In the genomic region with DNA sequence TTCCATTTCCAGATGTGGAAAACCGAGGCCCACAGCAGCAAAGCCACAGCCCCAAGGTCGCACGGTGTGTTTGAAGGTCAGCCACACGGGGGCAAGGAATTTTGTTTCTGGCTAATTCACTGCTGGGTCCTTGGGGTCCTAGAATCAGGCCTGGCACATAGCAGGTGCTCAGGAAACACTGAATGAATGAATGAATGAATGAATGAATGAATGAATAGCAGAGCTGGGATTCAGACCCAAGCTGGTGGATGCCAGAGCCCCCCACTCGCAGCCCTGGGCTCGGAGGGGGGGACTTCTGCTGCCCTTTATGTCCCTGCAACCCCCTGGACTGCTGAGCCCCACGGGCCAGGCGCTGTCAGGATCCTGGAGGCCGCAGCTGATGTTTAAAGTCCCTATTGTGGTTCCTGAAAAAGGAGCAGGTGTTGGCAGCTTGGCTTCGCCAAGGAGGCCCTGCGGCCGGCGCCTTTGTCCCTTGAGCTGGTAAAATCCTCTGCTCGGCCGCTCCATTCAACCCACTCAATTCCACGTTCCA, we compare ENCODE assay signal across 40 cellular contexts. TPM values are rescaled to one million over a fixed set of nuclear protein-coding genes. Genes with fewer than 3 reads are reported as not detected.
DNase-seq lines count a peak whose midpoint lies in the region; ATAC-seq and TF ChIP-seq lines count a peak whose summit lies in the region.
"Had no signal": no experiment of that assay in that cellular context is flagged by ENCODE, and none has a peak within 500 bp of the region (broad histone marks: within the 10 kb centered on the region; RNA-seq: fewer than 3 reads in every experiment).

No MANE protein-coding gene starts in this region.

- DNase-seq in WTC11 (ENCODE audit: low spot score) (no peak), neuronal stem cell (ENCODE audit: low spot score) (no peak), mucosa of descending colon (no peak), GM19238 (ENCODE audit: insufficient read length, low spot score) (no peak), anterior cingulate cortex (lab: John Stamatoyannopoulos, UW) (no peak)
- DNase-seq: activated CD4-positive, alpha-beta T cell treated with anti-CD3 and anti-CD28 coated beads, Interleukin-2, amount 50 U/mL, for 4 hours; activated CD8-positive, alpha-beta memory T cell treated with anti-CD3 and anti-CD28 coated beads, Interleukin-2, amount 10 ng/mL, durations not matched to agents 7 days and 5 days; activated gamma-delta T cell treated with Interleukin-2 at 50 U/mL for 16 hours; activated naive CD8-positive, alpha-beta T cell treated with anti-CD3 and anti-CD28 coated beads, Interleukin-2, amount 10 ng/mL, durations not matched to agents 7 days and 5 days; activated T-cell treated with anti-CD3 and anti-CD28 coated beads, Interleukin-2, amount 50 U/mL, for 4 hours; BE2C; CD8-positive, alpha-beta memory T cell; EL; foreskin fibroblast; heart left ventricle; kidney glomerular epithelial cell; natural killer cell; NCI-H187 treated with DMSO at 0.1 percent for 48 hours; NCI-H524 treated with DMSO at 0.1 percent for 48 hours; PC-9; stimulated activated CD4-positive, alpha-beta T cell treated with anti-CD3 and anti-CD28 coated beads, Interleukin-4, amount 100 ng/mL, for 1 hour; T-helper 17 cell; transverse colon had no signal

- H3K36me3 Mint-ChIP-seq in WTC11: no peaks in the 10 kb centered on the region
- H3K36me3 Mint-ChIP-seq: activated CD8-positive, alpha-beta memory T cell treated with anti-CD3 and anti-CD28 coated beads, Interleukin-2, amount 10 ng/mL, durations not matched to agents 7 days and 5 days; activated naive CD8-positive, alpha-beta T cell treated with anti-CD3 and anti-CD28 coated beads, Interleukin-2, amount 10 ng/mL, durations not matched to agents 7 days and 5 days; CD8-positive, alpha-beta memory T cell; mesothelial cell of epicardium; natural killer cell had no signal

- CTCF ChIA-PET in WTC11 (lab: Charles Lee): interaction anchor here (0.8 to 1.1 kb wide), 2 partner anchors 56 to 69 kb away, joined by 3 read pairs; no protein-coding TSS in a partner anchor

- H3K27ac Mint-ChIP-seq in WTC11: no peak overlapping the region
- H3K27ac Mint-ChIP-seq: activated CD8-positive, alpha-beta memory T cell treated with anti-CD3 and anti-CD28 coated beads, Interleukin-2, amount 10 ng/mL, durations not matched to agents 7 days and 5 days; activated naive CD8-positive, alpha-beta T cell treated with anti-CD3 and anti-CD28 coated beads, Interleukin-2, amount 10 ng/mL, durations not matched to agents 7 days and 5 days; CD8-positive, alpha-beta memory T cell; dendritic cell treated with granulocyte-macrophage colony-stimulating factor and Interleukin-4, amounts not matched to agents 40 ng/mL and 50 ng/mL, for 4 days; mesothelial cell of epicardium; natural killer cell; T-helper 17 cell had no signal

- peak overlapping the region; percentile 98 for H2BK5ac ChIP-seq in neuronal stem cell (ENCODE audit: low read length)

- peaks cover 4% of the 10 kb centered on the region; the same call in 1 of the 2 replicates for H3K4me1 Mint-ChIP-seq in WTC11
- H3K4me1 Mint-ChIP-seq: activated CD8-positive, alpha-beta memory T cell treated with anti-CD3 and anti-CD28 coated beads, Interleukin-2, amount 10 ng/mL, durations not matched to agents 7 days and 5 days; activated naive CD8-positive, alpha-beta T cell treated with anti-CD3 and anti-CD28 coated beads, Interleukin-2, amount 10 ng/mL, durations not matched to agents 7 days and 5 days; CD8-positive, alpha-beta memory T cell; central memory CD8-positive, alpha-beta T cell; natural killer cell had no signal

- H4K91ac ChIP-seq in neuronal stem cell (ENCODE audit: low read depth, low read length, poor library complexity): peak overlapping the region; percentile 58

- no peak overlapping the region for H3K27ac ChIP-seq in HUES64 (ENCODE audit: low read depth, low read length)
- H3K27ac ChIP-seq in iPS-18a (ENCODE audit: low read length): no peak overlapping the region
- H3K27ac ChIP-seq in neuronal stem cell (replicated peaks; ENCODE audit: low read length): peak overlapping the region; percentile 97
- H3K27ac ChIP-seq: ascending aorta, esophagus muscularis mucosa, heart left ventricle, HL-60, PC-9, transverse colon had no signal

- H2AK5ac ChIP-seq in neuronal stem cell (ENCODE audit: low read depth, low read length): peak overlapping the region; percentile 100

- no peak overlapping the region for H3K23ac ChIP-seq in neuronal stem cell (ENCODE audit: low read depth, low read length, poor library complexity)

- H3K4me1 ChIP-seq in HUES64 (ENCODE audit: insufficient read depth, low read length) (0 out of 2 replicates have a peak, but pooled peaks cover 3% of the 10 kb centered on the region), iPS-18a (ENCODE audit: control insufficient read depth, low read depth, low read length) (peaks cover 5% of the 10 kb centered on the region), neuronal stem cell (ENCODE audit: control insufficient read depth in 2 of 2, insufficient read depth in 1 of 2, low read depth in 1 of 2, low read length in 2 of 2) (peaks cover 6 to 37% of the 10 kb centered on the region in 2 donors), mucosa of descending colon (ENCODE audit: low read depth) (no peaks in the 10 kb centered on the region)
- H3K4me1 ChIP-seq: ascending aorta, BE2C, transverse colon had no signal

- no peak overlapping the region for H4K8ac ChIP-seq in neuronal stem cell (ENCODE audit: low read depth, low read length)

- H2BK15ac ChIP-seq in neuronal stem cell (ENCODE audit: low read length): no peak overlapping the region

- no peak for TF ChIP-seq CTCF in WTC11 (IDR thresholded peaks at IDR 0.05)
- no peak for TF ChIP-seq CTCF in mucosa of descending colon (IDR thresholded peaks at IDR 0.05)

- H3K27me3 ChIP-seq in HUES64 (ENCODE audit: insufficient read depth, low read length) (peaks cover 58% of the 10 kb centered on the region), iPS-18a (ENCODE audit: control insufficient read depth, insufficient read depth, low read length) (peaks cover 66% of the 10 kb centered on the region), neuronal stem cell (ENCODE audit: control insufficient read depth in 3 of 3, insufficient read depth in 3 of 3, low read depth in 1 of 3, low read length in 3 of 3) (peaks cover 0 to 2% (median 0%) of the 10 kb centered on the region in 3 experiments)
- H3K27me3 ChIP-seq: ascending aorta, BE2C had no signal

- H3K36me3 ChIP-seq in HUES64 (ENCODE audit: insufficient read depth, low read length): no peaks in the 10 kb centered on the region
- no peaks in the 10 kb centered on the region for H3K36me3 ChIP-seq in iPS-18a (ENCODE audit: control insufficient read depth, low read depth, low read length)
- H3K36me3 ChIP-seq in neuronal stem cell (replicated peaks in 1 of 2; ENCODE audit: control insufficient read depth in 2 of 2, insufficient read depth in 2 of 2, low read length in 2 of 2): no peaks in the 10 kb centered on the region
- H3K36me3 ChIP-seq in mucosa of descending colon (ENCODE audit: low read depth): no peaks in the 10 kb centered on the region
- H3K36me3 ChIP-seq: ascending aorta, BE2C, esophagus muscularis mucosa, heart left ventricle, transverse colon had no signal

- POLR2A ChIA-PET in WTC11 (lab: Charles Lee): no interaction called here

- H3K79me1 ChIP-seq in neuronal stem cell (ENCODE audit: low read depth, low read length): no peaks in the 10 kb centered on the region

- H3K9me3 Mint-ChIP-seq in WTC11: no peaks in the 10 kb centered on the region
- H3K9me3 Mint-ChIP-seq: activated naive CD8-positive, alpha-beta T cell treated with anti-CD3 and anti-CD28 coated beads, Interleukin-2, amount 10 ng/mL, durations not matched to agents 7 days and 5 days; activated T-cell treated with anti-CD3 and anti-CD28 coated beads, Interleukin-2, amount 50 U/mL, for 4 hours; central memory CD8-positive, alpha-beta T cell; dendritic cell treated with granulocyte-macrophage colony-stimulating factor and Interleukin-4, amounts not matched to agents 40 ng/mL and 50 ng/mL, for 4 days; mesothelial cell of epicardium; natural killer cell had no signal

- H3K4me3 ChIP-seq in HUES64 (ENCODE audit: low read length) (peak overlapping the region; percentile 34; the same call in 1 of the 2 replicates), iPS-18a (ENCODE audit: low read length) (peak overlapping the region; percentile 24), neuronal stem cell (ENCODE audit: low read length in 2 of 2) (peak overlapping the region in 1 of 2 donors; percentile 32), mucosa of descending colon (no peak overlapping the region)
- H3K4me3 ChIP-seq: ascending aorta, esophagus muscularis mucosa, heart left ventricle, PC-9, transverse colon had no signal

- H2BK120ac ChIP-seq in neuronal stem cell (ENCODE audit: low read depth, low read length): peak overlapping the region; percentile 81

- 40% methylated on average over 16 of the region's 16 CpGs for WGBS in HUES64
- WGBS in neuronal stem cell (ENCODE audit: extremely low coverage in 2 of 2, insufficient read length in 2 of 2, insufficient replicate concordance in 1 of 2), 2 donors: no CpG with 5 or more reads among the region's 16 CpGs

- H3K9ac ChIP-seq in HUES64 (ENCODE audit: low read depth, low read length) (peak overlapping the region; percentile 33; the same call in 1 of the 2 replicates), iPS-18a (ENCODE audit: low read length) (no peak overlapping the region), neuronal stem cell (ENCODE audit: low read depth, low read length, poor library complexity) (no peak overlapping the region)

- H3K9me3 ChIP-seq in HUES64 (ENCODE audit: insufficient read depth, low read depth, low read length) (no peaks in the 10 kb centered on the region), iPS-18a (ENCODE audit: control insufficient read depth, low read depth, low read length) (no peaks in the 10 kb centered on the region), neuronal stem cell (replicated peaks in 1 of 2; ENCODE audit: control insufficient read depth in 2 of 2, insufficient read depth in 1 of 2, low read depth in 1 of 2, low read length in 2 of 2) (no peaks in the 10 kb centered on the region), mucosa of descending colon (no peaks in the 10 kb centered on the region)
- H3K9me3 ChIP-seq: ascending aorta, BE2C, esophagus muscularis mucosa, heart left ventricle, transverse colon had no signal

- peak overlapping the region; percentile 78 for H3K14ac ChIP-seq in neuronal stem cell (ENCODE audit: low read length)

- H3K18ac ChIP-seq in neuronal stem cell (ENCODE audit: low read length): peak overlapping the region; percentile 96

- H3K27me3 Mint-ChIP-seq in WTC11 (ENCODE audit: low read depth): peaks cover 89% of the 10 kb centered on the region

- H2AFZ ChIP-seq in neuronal stem cell (ENCODE audit: low read length): peak overlapping the region; percentile 78
- H2AFZ ChIP-seq: PC-9 had no signal

- intact Hi-C loops in mucosa of descending colon (cut with DNase I, micrococcal nuclease): no loop called here

- peak overlapping the region; percentile 13 for H3K4me2 ChIP-seq in neuronal stem cell (ENCODE audit: insufficient read depth, low read length, poor library complexity, severe bottlenecking)
- H3K4me2 ChIP-seq: PC-9 had no signal

- ATAC-seq in WTC11: no peak
- ATAC-seq in mucosa of descending colon: no peak
- ATAC-seq in GM21526 (IDR thresholded peaks at IDR 0.05; ENCODE audit: low FRiP score, unreplicated experiment): no peak
- ATAC-seq: activated CD8-positive, alpha-beta memory T cell treated with anti-CD3 and anti-CD28 coated beads, Interleukin-2, amount 10 ng/mL, durations not matched to agents 7 days and 5 days; activated T-cell treated with anti-CD3 and anti-CD28 coated beads, Interleukin-2, amount 50 U/mL, for 4 hours; heart left ventricle; HepG2; natural killer cell; Right ventricle myocardium inferior; sciatic nerve; T-helper 17 cell had no signal

- H3K4me3 Mint-ChIP-seq in WTC11: peak overlapping the region; percentile 18; the same call in 1 of the 2 replicates
- H3K4me3 Mint-ChIP-seq: activated CD8-positive, alpha-beta memory T cell treated with anti-CD3 and anti-CD28 coated beads, Interleukin-2, amount 10 ng/mL, durations not matched to agents 7 days and 5 days; activated naive CD8-positive, alpha-beta T cell treated with anti-CD3 and anti-CD28 coated beads, Interleukin-2, amount 10 ng/mL, durations not matched to agents 7 days and 5 days; activated T-cell treated with anti-CD3 and anti-CD28 coated beads, Interleukin-2, amount 50 U/mL, for 4 hours; CD8-positive, alpha-beta memory T cell; central memory CD8-positive, alpha-beta T cell; dendritic cell treated with granulocyte-macrophage colony-stimulating factor and Interleukin-4, amounts not matched to agents 40 ng/mL and 50 ng/mL, for 4 days; mesothelial cell of epicardium; natural killer cell; T-helper 17 cell had no signal

- H3K4ac ChIP-seq in neuronal stem cell (ENCODE audit: low read length): peak overlapping the region; percentile 96

- H2BK12ac ChIP-seq in neuronal stem cell (ENCODE audit: low read length): no peak overlapping the region

RNA-seq across cellular contexts. Expression of a gene that starts 37.1 kb away (rescaled TPM):
- polyA plus RNA-seq in HUES64 (2013, experiment 1 of 2): not detected
- not detected for polyA plus RNA-seq in HUES64 (2013, experiment 2 of 2)
- total RNA-seq in WTC11 (2021): not detected in 3 replicates
- 0.13 TPM for polyA plus RNA-seq in neuronal stem cell (2013, experiment 1 of 2)
- 0.08 TPM for polyA plus RNA-seq in neuronal stem cell (2013, experiment 2 of 2)
- not detected for total RNA-seq in mucosa of descending colon
- total RNA-seq: activated CD8-positive, alpha-beta memory T cell treated with anti-CD3 and anti-CD28 coated beads, Interleukin-2, amount 10 ng/mL, durations not matched to agents 7 days and 5 days; activated naive CD8-positive, alpha-beta T cell treated with anti-CD3 and anti-CD28 coated beads, Interleukin-2, amount 10 ng/mL, durations not matched to agents 7 days and 5 days; activated T-cell treated with anti-CD3 and anti-CD28 coated beads, Interleukin-2, amount 50 U/mL, for 4 hours; ascending aorta; CD8-positive, alpha-beta memory T cell; esophagus muscularis mucosa; H7; heart left ventricle; HepG2; LHCN-M2; lower leg skin; mesothelial cell of epicardium; natural killer cell; PC-9; posterior vena cava; Right ventricle myocardium inferior; sciatic nerve; subcutaneous adipose tissue; T-helper 17 cell; transverse colon had no signal
- polyA plus RNA-seq: CD8-positive, alpha-beta memory T cell; heart left ventricle; HepG2 had no signal
